Comparison of ENCODE assay signal across 16 cellular contexts in genomic region chr7:112503361-112504023, GRCh38.
"Had no signal": no experiment of that assay in that cellular context is flagged by ENCODE, and none has a peak within 500 bp of the region (broad histone marks: within the 10 kb centered on the region; RNA-seq: fewer than 3 reads in every experiment).

No MANE protein-coding gene starts in this region.

- H3K4me1 Mint-ChIP-seq: activated T-helper 17 cell treated with anti-CD3 and anti-CD28 coated beads, Interleukin-2, amount 50 U/mL, for 72 hours had no signal

- H3K4me3 Mint-ChIP-seq: activated T-helper 17 cell treated with anti-CD3 and anti-CD28 coated beads, Interleukin-2, amount 50 U/mL, for 72 hours; naive B cell; neural progenitor cell had no signal

- DNase-seq: activated CD4-positive, alpha-beta T cell treated with anti-CD3 and anti-CD28 coated beads, Interleukin-2, amount 50 U/mL, for 4 hours; activated CD4-positive, CD25-positive, alpha-beta regulatory T cell treated with anti-CD3 and anti-CD28 coated beads, Interleukin-2, amount 50 U/mL, for 72 hours; activated naive CD4-positive, alpha-beta T cell treated with Interleukin-2 at 50 U/mL for 16 hours; activated T-cell treated with anti-CD3 and anti-CD28 coated beads for 4 hours; aorta; left cardiac atrium; naive B cell; ovary; sigmoid colon; spleen; stomach had no signal

- H3K36me3 ChIP-seq: breast epithelium, neural progenitor cell, ovary, sigmoid colon, spleen, stomach had no signal

- H3K4me3 ChIP-seq: breast epithelium, lung, neural progenitor cell, ovary, sigmoid colon, spleen, stomach had no signal

- H3K27me3 ChIP-seq: breast epithelium, neural progenitor cell, ovary, sigmoid colon, spleen, stomach had no signal

- H3K27ac Mint-ChIP-seq: activated T-helper 17 cell treated with anti-CD3 and anti-CD28 coated beads, Interleukin-2, amount 50 U/mL, for 72 hours; neural progenitor cell had no signal

- ATAC-seq: activated T-helper 17 cell treated with anti-CD3 and anti-CD28 coated beads, Interleukin-2, amount 50 U/mL, for 72 hours had no signal

- H3K36me3 Mint-ChIP-seq: naive B cell, neural progenitor cell had no signal

- H3K9me3 ChIP-seq: breast epithelium, ovary, sigmoid colon, spleen, stomach had no signal

- H3K9me3 Mint-ChIP-seq: activated T-helper 17 cell treated with anti-CD3 and anti-CD28 coated beads, Interleukin-2, amount 50 U/mL, for 72 hours; naive B cell; neural progenitor cell had no signal

- H3K4me1 ChIP-seq: breast epithelium, neural progenitor cell, spleen had no signal

- H3K27ac ChIP-seq: breast epithelium, epithelial cell of prostate, neural progenitor cell, ovary, spleen, stomach had no signal
